In the genomic region with DNA sequence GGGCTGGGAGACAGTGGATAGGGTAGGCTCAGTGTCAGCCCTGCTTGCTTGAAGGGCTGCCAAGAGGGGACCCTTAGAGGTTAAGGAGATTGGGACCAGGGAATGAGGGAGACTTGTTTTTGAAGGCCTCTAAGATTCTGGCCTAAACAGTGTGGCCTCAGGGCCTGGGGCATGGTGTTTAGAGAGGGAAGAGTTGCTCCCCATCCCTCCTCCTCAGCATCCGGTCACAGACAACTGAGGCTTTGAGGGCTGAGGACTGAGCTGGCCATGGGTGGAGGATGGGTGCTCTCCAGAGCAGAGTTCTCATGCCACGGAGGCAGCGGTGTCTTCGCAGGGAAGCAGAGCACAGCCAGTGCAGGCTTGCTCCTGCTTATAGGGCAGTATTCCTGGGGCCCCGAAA, we compare ENCODE assay signal across 30 cellular contexts. TPM values are rescaled to one million over a fixed set of nuclear protein-coding genes. Genes with fewer than 3 reads are reported as not detected.
"Had no signal": no experiment of that assay in that cellular context is flagged by ENCODE, and none has a peak within 500 bp of the region (broad histone marks: within the 10 kb centered on the region; RNA-seq: fewer than 3 reads in every experiment).

No MANE protein-coding gene starts in this region.

- H2AFZ ChIP-seq: parathyroid adenoma had no signal

- H3K9me3 Mint-ChIP-seq: activated CD4-positive, alpha-beta memory T cell treated with anti-CD3 and anti-CD28 coated beads for 36 hours; activated CD4-positive, alpha-beta T cell treated with anti-CD3 and anti-CD28 coated beads, Interleukin-2, amount 10 ng/mL, durations not matched to agents 24 days and 14 days; activated naive CD4-positive, alpha-beta T cell treated with anti-CD3 and anti-CD28 coated beads for 36 hours; activated naive CD8-positive, alpha-beta T cell treated with anti-CD3 and anti-CD28 coated beads, Interleukin-2, amount 10 ng/mL, durations not matched to agents 7 days and 5 days; activated T-helper 1 cell treated with anti-CD3 and anti-CD28 coated beads, Interleukin-12 subunit alpha, Interleukin-12 subunit beta, Interleukin-2, Interleukin-4 antibody, amounts not matched to agents 30 ng/mL and 10 ng/mL and 1 ng/mL, durations not matched to agents 14 hours and 24 hours and 36 hours; mesothelial cell of epicardium; naive B cell; nephron progenitor cell; stimulated activated effector memory CD8-positive, alpha-beta T cell treated with anti-CD3 and anti-CD28 coated beads, Interleukin-12 subunit alpha, Interleukin-12 subunit beta, amount 100 ng/mL, for 72 hours; stimulated activated naive CD8-positive, alpha-beta T cell treated with anti-CD3 and anti-CD28 coated beads, Interleukin-15, Interleukin-2, amounts not matched to agents 100 ng/mL and 50 ng/mL, for 24 hours had no signal

- H3K4me1 ChIP-seq: parathyroid adenoma had no signal

- H3K27ac ChIP-seq: heart left ventricle, parathyroid adenoma, psoas muscle, sigmoid colon, upper lobe of right lung had no signal

- H3K4me1 Mint-ChIP-seq: activated CD4-positive, alpha-beta T cell treated with anti-CD3 and anti-CD28 coated beads, Interleukin-2, amount 10 ng/mL, durations not matched to agents 24 days and 14 days; activated naive CD8-positive, alpha-beta T cell treated with anti-CD3 and anti-CD28 coated beads, Interleukin-2, amount 10 ng/mL, durations not matched to agents 7 days and 5 days; stimulated activated effector memory CD8-positive, alpha-beta T cell treated with anti-CD3 and anti-CD28 coated beads, Interleukin-12 subunit alpha, Interleukin-12 subunit beta, amount 100 ng/mL, for 72 hours had no signal

- H3K9me3 ChIP-seq: heart left ventricle, psoas muscle, sigmoid colon, upper lobe of right lung had no signal

- DNase-seq: activated CD4-positive, alpha-beta memory T cell treated with anti-CD3 and anti-CD28 coated beads for 36 hours; activated CD4-positive, alpha-beta T cell treated with anti-CD3 and anti-CD28 coated beads, Interleukin-2, amount 10 ng/mL, durations not matched to agents 24 days and 14 days; activated CD4-positive, CD25-positive, alpha-beta regulatory T cell treated with anti-CD3 and anti-CD28 coated beads, Interleukin-2, amount 50 U/mL, for 72 hours; activated CD8-positive, alpha-beta memory T cell treated with anti-CD3 and anti-CD28 coated beads, Interleukin-2, amount 50 U/mL, for 4 hours; activated effector memory CD4-positive, alpha-beta T cell treated with anti-CD3 and anti-CD28 coated beads, Interleukin-2, amount 50 U/mL, for 16 hours; activated naive CD4-positive, alpha-beta T cell treated with anti-CD3 and anti-CD28 coated beads for 36 hours; activated naive CD8-positive, alpha-beta T cell treated with anti-CD3 and anti-CD28 coated beads, Interleukin-2, amount 10 ng/mL, durations not matched to agents 7 days and 5 days; activated T-cell treated with anti-CD3 and anti-CD28 coated beads, Interleukin-2, amount 50 U/mL, for 1 hour; amniotic stem cell; central memory CD4-positive, alpha-beta T cell; effector CD8-positive, alpha-beta T cell; hypothalamus; naive B cell; nephron progenitor cell; psoas muscle; sigmoid colon; small intestine; stimulated activated CD4-positive, alpha-beta T cell treated with anti-CD3 and anti-CD28 coated beads, Interleukin-4, amount 100 ng/mL, for 24 hours; T-helper 2 cell; upper lobe of right lung had no signal

- H3K27me3 ChIP-seq: heart left ventricle, sigmoid colon, upper lobe of right lung had no signal

- FAIRE-seq: colon, endometrium, small intestine had no signal

- H3K27ac Mint-ChIP-seq: activated CD4-positive, alpha-beta memory T cell treated with anti-CD3 and anti-CD28 coated beads for 36 hours; activated CD4-positive, alpha-beta T cell treated with anti-CD3 and anti-CD28 coated beads, Interleukin-2, amount 10 ng/mL, durations not matched to agents 24 days and 14 days; activated naive CD4-positive, alpha-beta T cell treated with anti-CD3 and anti-CD28 coated beads for 36 hours; activated naive CD8-positive, alpha-beta T cell treated with anti-CD3 and anti-CD28 coated beads, Interleukin-2, amount 10 ng/mL, durations not matched to agents 7 days and 5 days; nephron progenitor cell; stimulated activated effector memory CD8-positive, alpha-beta T cell treated with anti-CD3 and anti-CD28 coated beads, Interleukin-12 subunit alpha, Interleukin-12 subunit beta, amount 100 ng/mL, for 72 hours; stimulated activated naive CD8-positive, alpha-beta T cell treated with anti-CD3 and anti-CD28 coated beads, Interleukin-15, Interleukin-2, amounts not matched to agents 100 ng/mL and 50 ng/mL, for 24 hours had no signal

- H3K36me3 Mint-ChIP-seq: activated CD4-positive, alpha-beta memory T cell treated with anti-CD3 and anti-CD28 coated beads for 36 hours; activated naive CD8-positive, alpha-beta T cell treated with anti-CD3 and anti-CD28 coated beads, Interleukin-2, amount 10 ng/mL, durations not matched to agents 7 days and 5 days; mesothelial cell of epicardium; naive B cell; stimulated activated effector memory CD8-positive, alpha-beta T cell treated with anti-CD3 and anti-CD28 coated beads, Interleukin-12 subunit alpha, Interleukin-12 subunit beta, amount 100 ng/mL, for 72 hours had no signal

- H3K36me3 ChIP-seq: heart left ventricle, sigmoid colon, upper lobe of right lung had no signal

- H3K4me3 ChIP-seq: heart left ventricle, psoas muscle, sigmoid colon, upper lobe of right lung had no signal

- H3K4me3 Mint-ChIP-seq: activated CD4-positive, alpha-beta memory T cell treated with anti-CD3 and anti-CD28 coated beads for 36 hours; activated CD4-positive, alpha-beta T cell treated with anti-CD3 and anti-CD28 coated beads, Interleukin-2, amount 10 ng/mL, durations not matched to agents 24 days and 14 days; activated naive CD4-positive, alpha-beta T cell treated with anti-CD3 and anti-CD28 coated beads for 36 hours; activated naive CD8-positive, alpha-beta T cell treated with anti-CD3 and anti-CD28 coated beads, Interleukin-2, amount 10 ng/mL, durations not matched to agents 7 days and 5 days; activated T-helper 1 cell treated with anti-CD3 and anti-CD28 coated beads, Interleukin-12 subunit alpha, Interleukin-12 subunit beta, Interleukin-2, Interleukin-4 antibody, amounts not matched to agents 30 ng/mL and 10 ng/mL and 1 ng/mL, durations not matched to agents 14 hours and 24 hours and 36 hours; mesothelial cell of epicardium; naive B cell; nephron progenitor cell; stimulated activated effector memory CD8-positive, alpha-beta T cell treated with anti-CD3 and anti-CD28 coated beads, Interleukin-12 subunit alpha, Interleukin-12 subunit beta, amount 100 ng/mL, for 72 hours; stimulated activated naive CD8-positive, alpha-beta T cell treated with anti-CD3 and anti-CD28 coated beads, Interleukin-15, Interleukin-2, amounts not matched to agents 100 ng/mL and 50 ng/mL, for 24 hours had no signal

- H3K79me2 ChIP-seq: parathyroid adenoma had no signal

- ATAC-seq: heart left ventricle; psoas muscle; stimulated activated effector memory CD8-positive, alpha-beta T cell treated with anti-CD3 and anti-CD28 coated beads, Interleukin-12 subunit alpha, Interleukin-12 subunit beta, amount 100 ng/mL, for 72 hours; upper lobe of right lung had no signal

- H3K27me3 Mint-ChIP-seq: activated CD4-positive, alpha-beta memory T cell treated with anti-CD3 and anti-CD28 coated beads for 36 hours had no signal

RNA-seq across cellular contexts. Expression of a gene that starts 49.4 kb away (rescaled TPM):
- total RNA-seq: activated CD4-positive, alpha-beta memory T cell treated with anti-CD3 and anti-CD28 coated beads for 36 hours; activated CD4-positive, alpha-beta T cell treated with anti-CD3 and anti-CD28 coated beads, Interleukin-2, amount 10 ng/mL, durations not matched to agents 24 days and 14 days; activated CD8-positive, alpha-beta memory T cell treated with anti-CD3 and anti-CD28 coated beads for 36 hours; activated naive CD4-positive, alpha-beta T cell treated with anti-CD3 and anti-CD28 coated beads for 36 hours; activated naive CD8-positive, alpha-beta T cell treated with anti-CD3 and anti-CD28 coated beads, Interleukin-2, amount 10 ng/mL, durations not matched to agents 7 days and 5 days; activated T-helper 1 cell treated with anti-CD3 and anti-CD28 coated beads, Interleukin-12 subunit alpha, Interleukin-12 subunit beta, Interleukin-2, Interleukin-4 antibody, amounts not matched to agents 30 ng/mL and 10 ng/mL and 1 ng/mL, durations not matched to agents 14 hours and 24 hours and 36 hours; sigmoid colon; subcutaneous adipose tissue had no signal
